In genomic region chr3:102544741-102545140, GRCh38 we compare ENCODE assay signal across 26 cellular contexts.
"Had no signal": no experiment of that assay in that cellular context is flagged by ENCODE, and none has a peak within 500 bp of the region (broad histone marks: within the 10 kb centered on the region; RNA-seq: fewer than 3 reads in every experiment).

No MANE protein-coding gene starts in this region.

- H3K4me3 ChIP-seq: stomach, suprapubic skin, testis, thoracic aorta, thyroid gland, tibial artery, tibial nerve, transverse colon, upper lobe of left lung, upper lobe of right lung, uterus, vagina had no signal

- DNase-seq: stimulated activated CD4-positive, alpha-beta T cell treated with anti-CD3 and anti-CD28 coated beads, Interleukin-2, amount 100 ng/mL, for 48 hours; stimulated activated CD4-positive, alpha-beta T cell treated with anti-CD3 and anti-CD28 coated beads, Interleukin-4, amount 100 ng/mL, for 1 hour; stimulated activated CD4-positive, alpha-beta T cell treated with anti-CD3 and anti-CD28 coated beads, Interleukin-4, amount 100 ng/mL, for 24 hours; stimulated activated CD4-positive, alpha-beta T cell treated with anti-CD3 and anti-CD28 coated beads, Interleukin-4, amount 100 ng/mL, for 4 hours; stimulated activated CD8-positive, alpha-beta memory T cell treated with anti-CD3 and anti-CD28 coated beads, Interleukin-4, amount 100 ng/mL, for 48 hours; stimulated activated naive B cell treated with anti-CD40 and anti-IgM and Interleukin-4, amounts not matched to agents 10 μg/mL and 1 μg/mL and 100 μg/mL, for 72 hours; stimulated activated naive CD4-positive, alpha-beta T cell; stimulated activated naive CD4-positive, alpha-beta T cell treated with Interleukin-2 at 50 U/mL for 16 hours; stimulated activated naive CD8-positive, alpha-beta T cell treated with anti-CD3 and anti-CD28 coated beads, Interleukin-15, amount 100 ng/mL, for 72 hours; stimulated activated naive CD8-positive, alpha-beta T cell treated with anti-CD3 and anti-CD28 coated beads, Interleukin-15, Interleukin-2, amounts not matched to agents 100 U/mL and 50 U/mL, for 24 hours; stomach; substantia nigra; testis; thyroid gland; tibial artery; transverse colon; trophoblast cell; upper lobe of right lung; uterus had no signal

- H3K4me1 ChIP-seq: stomach, suprapubic skin, testis, thyroid gland, tibial artery, tibial nerve, transverse colon, upper lobe of left lung, upper lobe of right lung, uterus, vagina had no signal

- ATAC-seq: stimulated activated effector memory CD8-positive, alpha-beta T cell treated with anti-CD3 and anti-CD28 coated beads, Interleukin-12 subunit alpha, Interleukin-12 subunit beta, amount 100 ng/mL, for 72 hours; stimulated activated memory B cell treated with anti-CD40 and anti-IgM and Interleukin-4, amounts not matched to agents 10 μg/mL and 1 μg/mL and 100 μg/mL, for 72 hours; stimulated activated naive B cell treated with anti-CD40 and anti-IgM and Interleukin-4, amounts not matched to agents 10 μg/mL and 1 μg/mL and 100 μg/mL, for 72 hours; stimulated activated naive CD8-positive, alpha-beta T cell treated with anti-CD3 and anti-CD28 coated beads, Interleukin-15, amount 100 ng/mL, for 72 hours; stimulated activated naive CD8-positive, alpha-beta T cell treated with anti-CD3 and anti-CD28 coated beads, Interleukin-15, Interleukin-2, amounts not matched to agents 100 U/mL and 50 U/mL, for 24 hours; upper lobe of right lung had no signal

- H3K27ac ChIP-seq: stomach, suprapubic skin, testis, thoracic aorta, thyroid gland, tibial artery, tibial nerve, transverse colon, upper lobe of left lung, upper lobe of right lung, uterus, vagina had no signal

- H3K9me3 ChIP-seq: stomach, suprapubic skin, testis, thoracic aorta, thyroid gland, tibial artery, tibial nerve, transverse colon, upper lobe of left lung, upper lobe of right lung, uterus, vagina had no signal

- H3K27me3 ChIP-seq: stomach, testis, thyroid gland, tibial artery, tibial nerve, transverse colon, upper lobe of left lung, upper lobe of right lung, uterus, vagina had no signal

- H3K36me3 ChIP-seq: stomach, suprapubic skin, thoracic aorta, thyroid gland, tibial artery, tibial nerve, transverse colon, upper lobe of left lung, upper lobe of right lung, uterus, vagina had no signal
